15 cellular contexts compared by ENCODE assay signal in the genomic region with DNA sequence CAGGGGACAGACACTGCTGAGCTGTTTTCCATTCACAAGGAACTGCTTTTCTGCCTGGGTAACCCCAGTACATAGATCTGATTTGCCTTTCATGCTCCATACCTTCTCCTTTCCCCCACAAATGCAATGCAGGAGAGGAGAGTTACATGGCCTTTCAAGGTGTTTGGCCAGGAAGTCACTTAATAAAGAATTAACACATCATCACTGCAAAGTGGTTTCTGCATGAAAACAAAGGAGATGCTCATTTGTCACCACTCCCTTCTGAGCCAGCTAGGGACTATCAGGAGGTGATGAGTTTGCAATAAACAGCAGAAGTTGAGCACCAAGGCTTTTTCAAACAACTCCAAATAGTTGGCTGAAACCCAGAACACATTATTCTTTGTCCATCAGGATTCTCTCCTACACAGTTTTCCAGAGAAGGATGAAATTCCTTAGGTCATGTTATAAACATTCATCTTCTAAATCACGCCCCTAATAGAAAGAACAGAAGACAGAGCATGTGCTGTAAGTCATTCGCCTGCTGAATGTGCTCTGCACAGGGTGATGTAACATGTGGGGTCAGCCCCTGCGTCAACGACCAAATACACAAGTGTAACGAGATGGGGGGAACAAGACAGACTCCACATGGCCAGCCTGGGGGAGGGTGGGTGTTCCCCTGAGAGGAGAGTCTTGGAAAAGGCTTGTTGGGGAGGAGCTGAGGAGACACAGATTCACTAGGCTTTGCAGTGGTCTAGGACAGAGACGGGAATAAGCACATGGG.
DNase-seq lines count a peak whose midpoint lies in the region; ATAC-seq and TF ChIP-seq lines count a peak whose summit lies in the region.
"Had no signal": no experiment of that assay in that cellular context is flagged by ENCODE, and none has a peak within 500 bp of the region (broad histone marks: within the 10 kb centered on the region; RNA-seq: fewer than 3 reads in every experiment).

No MANE protein-coding gene starts in this region.

- DNase-seq in cardiac fibroblast (ENCODE audit: low read depth in 2 of 2) (peak; percentile 25 to 48), left ventricle myocardium superior (peak; percentile 46), mucosa of gallbladder (ENCODE audit: low spot score) (peak; percentile 80), upper lobe of right lung (no peak), inferior parietal cortex (ENCODE audit: extremely low spot score) (no peak)
- no peak for DNase-seq in stimulated activated naive CD4-positive, alpha-beta T cell (lab: John Stamatoyannopoulos, UW)
- DNase-seq: activated CD4-positive, alpha-beta T cell treated with anti-CD3 and anti-CD28 coated beads for 48 hours; DMS79; NCI-H1436; NCI-H226 had no signal

- no peaks in the 10 kb centered on the region for H3K36me3 ChIP-seq in upper lobe of right lung
- H3K36me3 ChIP-seq: BLaER1 treated with 17β-estradiol and CSF1 and Interleukin-3, amounts not matched to agents 10 nM and 100 nM; breast epithelium had no signal

- H3K27me3 ChIP-seq in upper lobe of right lung = no peaks in the 10 kb centered on the region
- H3K27me3 ChIP-seq: BLaER1 treated with 17β-estradiol and CSF1 and Interleukin-3, amounts not matched to agents 10 nM and 100 nM; breast epithelium had no signal

- H3K4me3 ChIP-seq in cardiac fibroblast (replicated peaks in 1 of 2; ENCODE audit: low read depth in 2 of 2, low read length in 2 of 2) (no peak overlapping the region), upper lobe of right lung (no peak overlapping the region)
- H3K4me3 ChIP-seq: BLaER1 treated with 17β-estradiol and CSF1 and Interleukin-3, amounts not matched to agents 10 nM and 100 nM; breast epithelium had no signal

- no peak overlapping the region for H3K27ac ChIP-seq in upper lobe of right lung
- H3K27ac ChIP-seq: BLaER1 treated with 17β-estradiol and CSF1 and Interleukin-3, amounts not matched to agents 10 nM and 100 nM; breast epithelium; parathyroid adenoma had no signal

- ATAC-seq in left ventricle myocardium superior (peak; percentile 88), upper lobe of right lung (peak; percentile 62), GM19035 (IDR thresholded peaks at IDR 0.05; ENCODE audit: unreplicated experiment) (no peak)
- ATAC-seq: activated naive CD4-positive, alpha-beta T cell treated with anti-CD3 and anti-CD28 coated beads, Interleukin-2, amount 50 U/mL, for 72 hours had no signal

- H3K4me1 ChIP-seq in upper lobe of right lung = no peaks in the 10 kb centered on the region
- H3K4me1 ChIP-seq: breast epithelium, parathyroid adenoma had no signal

- TF ChIP-seq CTCF in cardiac fibroblast (IDR thresholded peaks at IDR 0.05; ENCODE audit: low read depth, low read length) (no peak), upper lobe of right lung (IDR thresholded peaks at IDR 0.05) (no peak)

- no peaks in the 10 kb centered on the region for H3K9me3 ChIP-seq in upper lobe of right lung
- H3K9me3 ChIP-seq: BLaER1 treated with 17β-estradiol and CSF1 and Interleukin-3, amounts not matched to agents 10 nM and 100 nM; breast epithelium had no signal

- intact Hi-C loops in left ventricle myocardium superior (cut with micrococcal nuclease) = loop anchor here (10.0 kb wide), 1 partner anchor 173 kb away; no protein-coding TSS in a partner anchor
- intact Hi-C loops in upper lobe of right lung (cut with DNase I) = loop anchor here (10.0 kb wide), 1 partner anchor 423 kb away; no protein-coding TSS in a partner anchor

Comparison
In these comparisons a context has a peak if more than half of its experiments do, and no peak if none do; other contexts are left out.
1. DNase-seq: peak in cardiac fibroblast (2 of 2), left ventricle myocardium superior (single experiment) and mucosa of gallbladder (single experiment); none in upper lobe of right lung (single experiment), stimulated activated naive CD4-positive, alpha-beta T cell (0 of 6) and inferior parietal cortex (single experiment).